In the genomic region with DNA sequence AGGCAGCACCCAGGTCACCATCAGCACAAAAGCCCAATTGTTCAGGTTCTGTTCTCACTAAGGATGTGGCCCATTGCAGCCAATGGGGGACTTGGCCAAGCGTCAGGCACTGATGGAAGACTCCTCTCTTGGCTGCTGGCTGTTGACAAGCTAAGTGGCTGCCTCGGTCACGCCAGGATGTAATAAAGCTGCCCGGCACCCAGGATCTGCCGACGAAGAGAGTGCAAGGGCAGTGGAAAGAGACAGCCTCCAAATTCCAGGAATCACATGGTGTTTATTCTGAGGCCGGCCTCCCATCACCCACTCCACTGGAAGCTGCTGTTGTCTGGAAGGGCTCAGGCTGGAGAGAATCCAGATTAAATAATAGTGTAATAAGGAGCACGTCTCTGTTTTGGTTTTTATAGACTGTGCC, we compare ENCODE assay signal across 12 cellular contexts.
DNase-seq lines count a peak whose midpoint lies in the region; ATAC-seq and TF ChIP-seq lines count a peak whose summit lies in the region.
"Had no signal": no experiment of that assay in that cellular context is flagged by ENCODE, and none has a peak within 500 bp of the region (broad histone marks: within the 10 kb centered on the region; RNA-seq: fewer than 3 reads in every experiment).

No MANE protein-coding gene starts in this region.

- peaks cover 0 to 4% of the 10 kb centered on the region in 2 donors for H3K36me3 Mint-ChIP-seq in activated naive CD4-positive, alpha-beta T cell treated with anti-CD3 and anti-CD28 coated beads, Interleukin-2, amount 50 U/mL, for 72 hours
- H3K36me3 Mint-ChIP-seq: naive thymus-derived CD8-positive, alpha-beta T cell had no signal

- ATAC-seq in HG03520 (IDR thresholded peaks at IDR 0.05; ENCODE audit: unreplicated experiment) (no peak), GM19324 (IDR thresholded peaks at IDR 0.05; ENCODE audit: low FRiP score, unreplicated experiment) (no peak)
- ATAC-seq in activated naive CD4-positive, alpha-beta T cell treated with anti-CD3 and anti-CD28 coated beads, Interleukin-2, amount 50 U/mL, for 72 hours: no peak
- ATAC-seq: effector memory CD8-positive, alpha-beta T cell; naive thymus-derived CD8-positive, alpha-beta T cell had no signal

- WGBS in prostate gland: 15% methylated on average over 8 of the region's 8 CpGs

- intact Hi-C loops in cardiac septum (cut with DNase I) (no loop called here), prostate gland (cut with DNase I) (no loop called here)

- H3K27ac ChIP-seq in SJSA1 (0 out of 2 replicates have a peak overlapping the region, but pooled peaks have one; percentile 13), prostate gland (no peak overlapping the region)

- H3K9me3 ChIP-seq in SJSA1 (replicated peaks) (no peaks in the 10 kb centered on the region), prostate gland (no peaks in the 10 kb centered on the region)

- H3K4me1 ChIP-seq in SJSA1 (replicated peaks) (peaks cover 42% of the 10 kb centered on the region), prostate gland (replicated peaks) (no peaks in the 10 kb centered on the region)

- H3K9me3 Mint-ChIP-seq in activated naive CD4-positive, alpha-beta T cell treated with anti-CD3 and anti-CD28 coated beads, Interleukin-2, amount 50 U/mL, for 72 hours: peaks cover 0 to 27% of the 10 kb centered on the region in 2 donors

- no peak overlapping the region for H3K4me3 ChIP-seq in SJSA1
- H3K4me3 ChIP-seq in prostate gland: no peak overlapping the region

- H3K27me3 ChIP-seq in SJSA1 (replicated peaks) (no peaks in the 10 kb centered on the region), prostate gland (replicated peaks; ENCODE audit: insufficient read depth) (no peaks in the 10 kb centered on the region)

- H3K27ac Mint-ChIP-seq in activated naive CD4-positive, alpha-beta T cell treated with anti-CD3 and anti-CD28 coated beads, Interleukin-2, amount 50 U/mL, for 72 hours: no peak overlapping the region
- H3K27ac Mint-ChIP-seq: effector memory CD8-positive, alpha-beta T cell; naive thymus-derived CD8-positive, alpha-beta T cell had no signal

- DNase-seq in DMS153 treated with DMSO at 0.1 percent for 48 hours (lab: John Stamatoyannopoulos, UW; ENCODE audit: unreplicated experiment) (peak; percentile 90), SJSA1 (ENCODE audit: low read depth in 1 of 2, low spot score in 2 of 2) (peak; percentile 69 to 71), cardiac septum (ENCODE audit: low spot score) (peak; percentile 84), prostate gland (ENCODE audit: low spot score) (peak; percentile 76), NCI-H2107 (lab: John Stamatoyannopoulos, UW) (no peak)
- DNase-seq in activated naive CD4-positive, alpha-beta T cell treated with anti-CD3 and anti-CD28 coated beads, Interleukin-2, amount 50 U/mL, for 72 hours (ENCODE audit: low spot score in 2 of 2): no peak
- DNase-seq: effector memory CD8-positive, alpha-beta T cell; naive thymus-derived CD8-positive, alpha-beta T cell; OCI-M1; stimulated activated CD8-positive, alpha-beta memory T cell treated with anti-CD3 and anti-CD28 coated beads, Interleukin-4, amount 100 ng/mL, for 48 hours had no signal

- TF ChIP-seq CTCF in prostate gland (IDR thresholded peaks at IDR 0.05): no peak

- no peak for TF ChIP-seq POLR2A in prostate gland (IDR thresholded peaks at IDR 0.05)

- H3K36me3 ChIP-seq in SJSA1: no peaks in the 10 kb centered on the region
- no peaks in the 10 kb centered on the region for H3K36me3 ChIP-seq in prostate gland

Comparison
In these comparisons a context has a peak if more than half of its experiments do, and no peak if none do; other contexts are left out.
1. DNase-seq: peak in DMS153 treated with DMSO at 0.1 percent for 48 hours (single experiment), SJSA1 (2 of 2), cardiac septum (single experiment) and prostate gland (single experiment); none in NCI-H2107 (single experiment) and activated naive CD4-positive, alpha-beta T cell treated with anti-CD3 and anti-CD28 coated beads, Interleukin-2, amount 50 U/mL, for 72 hours (0 of 2).